ENCODE assay signal across 14 cellular contexts in the genomic region with DNA sequence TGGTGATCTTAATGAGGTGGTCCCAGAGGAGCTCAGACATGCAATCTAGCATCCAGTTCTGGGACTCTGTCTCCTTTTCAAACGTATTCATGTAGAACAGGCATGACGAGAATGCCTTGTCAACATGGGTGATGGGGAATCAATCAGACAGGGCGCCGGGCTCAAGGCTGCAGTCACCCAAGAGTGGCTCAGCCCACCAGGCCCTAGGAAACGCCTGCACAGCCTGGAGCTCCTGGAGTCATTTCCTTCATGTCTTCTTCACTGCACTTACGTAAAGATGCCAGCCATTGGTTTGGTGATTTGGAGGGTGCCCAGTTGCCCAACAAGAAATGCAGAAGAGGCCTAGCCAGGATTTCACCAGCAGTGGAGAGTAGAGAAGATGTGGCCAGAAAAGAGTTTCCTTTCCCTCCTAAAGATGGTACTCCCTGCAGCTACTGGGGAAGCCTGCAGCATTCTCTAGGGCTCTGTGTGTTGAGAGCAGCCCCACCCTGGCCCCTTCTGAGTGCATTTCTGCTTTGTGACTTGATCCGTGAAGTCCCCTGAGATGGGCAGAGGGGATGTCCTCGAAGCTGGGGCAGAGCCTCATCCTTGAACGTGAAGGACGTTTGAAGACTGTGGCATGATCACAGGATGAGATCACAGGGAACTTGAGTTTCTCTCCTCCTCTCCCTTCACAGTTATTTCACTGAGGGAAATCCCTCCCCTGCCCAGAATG. TPM values are rescaled to one million over a fixed set of nuclear protein-coding genes. Genes with fewer than 3 reads are reported as not detected.
"Had no signal": no experiment of that assay in that cellular context is flagged by ENCODE, and none has a peak within 500 bp of the region (broad histone marks: within the 10 kb centered on the region; RNA-seq: fewer than 3 reads in every experiment).

No MANE protein-coding gene starts in this region.

- H3K27ac ChIP-seq: neural progenitor cell, pancreas had no signal

- H3K9ac ChIP-seq: neural progenitor cell had no signal

- H2AFZ ChIP-seq: neural progenitor cell had no signal

- DNase-seq: activated CD4-positive, alpha-beta T cell treated with anti-CD3 and anti-CD28 coated beads for 48 hours; activated CD8-positive, alpha-beta T cell treated with anti-CD3 and anti-CD28 coated beads, Interleukin-2, amount 10 ng/mL, durations not matched to agents 7 days and 5 days; activated naive CD4-positive, alpha-beta T cell; central memory CD4-positive, alpha-beta T cell; left colon; pancreas; retina had no signal

- ATAC-seq: activated CD8-positive, alpha-beta T cell treated with anti-CD3 and anti-CD28 coated beads, Interleukin-2, amount 10 ng/mL, durations not matched to agents 7 days and 5 days; left colon; pancreas had no signal

- H3K4me1 ChIP-seq: neural progenitor cell had no signal

- H3K27me3 ChIP-seq: neural progenitor cell, pancreas, suprapubic skin had no signal

- H3K9me3 ChIP-seq: pancreas, suprapubic skin had no signal

- H3K4me2 ChIP-seq: neural progenitor cell had no signal

- H3K4me3 ChIP-seq: neural progenitor cell, pancreas, suprapubic skin had no signal

- H3K36me3 ChIP-seq: neural progenitor cell, pancreas, suprapubic skin had no signal

RNA-seq across cellular contexts. Expression of a gene that starts 24.0 kb away (rescaled TPM):
- total RNA-seq: activated CD8-positive, alpha-beta T cell treated with anti-CD3 and anti-CD28 coated beads, Interleukin-2, amount 10 ng/mL, durations not matched to agents 7 days and 5 days; activated T-helper 1 cell treated with anti-CD3 and anti-CD28 coated beads, Interleukin-12 subunit alpha, Interleukin-12 subunit beta, Interleukin-2, Interleukin-4 antibody, amounts not matched to agents 30 ng/mL and 10 ng/mL and 1 ng/mL, durations not matched to agents 14 hours and 24 hours and 36 hours; epithelial cell of proximal tubule; glomerular endothelial cell; left colon; lung microvascular endothelial cell; pancreas; skeletal muscle tissue; suprapubic skin had no signal
- polyA plus RNA-seq: pancreas had no signal
